Comparison of ENCODE assay signal across 20 cellular contexts in genomic region chr16:3119701-3120408, GRCh38. TPM values are rescaled to one million over a fixed set of nuclear protein-coding genes. Genes with fewer than 3 reads are reported as not detected.
A peak's percentile ranks its signal among the peaks of the same experiment; 100 is the strongest.
DNase-seq lines count a peak whose midpoint lies in the region; ATAC-seq, FAIRE-seq and TF ChIP-seq lines count a peak whose summit lies in the region.
"Had no signal": no experiment of that assay in that cellular context is flagged by ENCODE, and none has a peak within 500 bp of the region (broad histone marks: within the 10 kb centered on the region; RNA-seq: fewer than 3 reads in every experiment).

No MANE protein-coding gene starts in this region.

- TF ChIP-seq RAD21 in HepG2 (CRISPR knock-in tag; IDR thresholded peaks at IDR 0.05) = no peak

- H3K9ac ChIP-seq in HepG2 (ENCODE audit: insufficient read depth, low read depth, low read length) = no peak overlapping the region
- H3K9ac ChIP-seq: GM23248 had no signal

- BruUV-seq in HepG2 (replicated peaks; lab: Mats Ljungman, UMichigan) = no TSS peak

- FAIRE-seq in HepG2 (lab: Jason Lieb, UNC) = no peak
- FAIRE-seq: GM19239, H54 had no signal

- no peak overlapping the region for H3K27ac ChIP-seq in HepG2 (ENCODE audit: extremely low read length, insufficient read depth, low read length)
- H3K27ac ChIP-seq: GM23248, HL-60 had no signal

- WGBS in HepG2 (ENCODE audit: low lambda C conversion rate) = 97% methylated on average over 53 of the region's 57 CpGs

- CTCF ChIA-PET in WTC11 (lab: Charles Lee) (interaction anchor here (0.6 to 4.7 kb wide), 10 partner anchors 10 to 245 kb away, joined by 3 to 23 read pairs (median 4); partner anchors contain the start of gene ZNF213), HepG2 (lab: Yijun Ruan, JAX; ENCODE audit: low intra/inter-chr PET ratio, low total read pairs) (no interaction called here)
- CTCF ChIA-PET in activated CD8-positive, alpha-beta T cell treated with anti-CD3 and anti-CD28 coated beads, Interleukin-2, amount 10 ng/mL, durations not matched to agents 7 days and 5 days (lab: Charles Lee) = interaction anchor here (1.1 to 1.4 kb wide), 3 partner anchors 10 to 88 kb away, joined by 3 to 5 read pairs (median 3); partner anchors contain the start of gene ZSCAN10

- H3K4me1 ChIP-seq in HepG2 (ENCODE audit: insufficient read depth, low read length) = peaks cover 12% of the 10 kb centered on the region

- intact Hi-C loops in HepG2 (cut with micrococcal nuclease; ENCODE audit: unreplicated experiment) = no loop called here

- no peaks in the 10 kb centered on the region for H3K9me3 ChIP-seq in HepG2 (ENCODE audit: low read length)

- no peaks in the 10 kb centered on the region for H3K79me2 ChIP-seq in HepG2 (ENCODE audit: insufficient read depth, low read length)

- H3K4me2 ChIP-seq in HepG2 (ENCODE audit: low read depth, low read length) = no peak overlapping the region

- H3K4me3 Mint-ChIP-seq in WTC11 = no peak overlapping the region
- no peak overlapping the region for H3K4me3 Mint-ChIP-seq in activated CD8-positive, alpha-beta T cell treated with anti-CD3 and anti-CD28 coated beads, Interleukin-2, amount 10 ng/mL, durations not matched to agents 7 days and 5 days
- H3K4me3 Mint-ChIP-seq: CD4-positive, alpha-beta T cell had no signal

- peak overlapping the region; percentile 32; the same call in 1 of the 2 replicates for H3K27ac Mint-ChIP-seq in WTC11
- H3K27ac Mint-ChIP-seq in activated CD8-positive, alpha-beta T cell treated with anti-CD3 and anti-CD28 coated beads, Interleukin-2, amount 10 ng/mL, durations not matched to agents 7 days and 5 days = no peak overlapping the region
- H3K27ac Mint-ChIP-seq: CD4-positive, alpha-beta T cell had no signal

- H3K27me3 Mint-ChIP-seq in WTC11 (ENCODE audit: low read depth) = no peaks in the 10 kb centered on the region
- H3K27me3 Mint-ChIP-seq in activated CD8-positive, alpha-beta T cell treated with anti-CD3 and anti-CD28 coated beads, Interleukin-2, amount 10 ng/mL, durations not matched to agents 7 days and 5 days (ENCODE audit: low read depth) = peaks cover 4% of the 10 kb centered on the region
- H3K27me3 Mint-ChIP-seq: CD4-positive, alpha-beta T cell had no signal

- POLR2A ChIA-PET in WTC11 (lab: Charles Lee) (interaction anchor here (0.6 to 1.0 kb wide), 2 partner anchors 14 to 22 kb away, joined by 3 to 4 read pairs; no protein-coding TSS in a partner anchor), HepG2 (lab: Yijun Ruan, JAX) (interaction anchor here (1.6 kb wide), 1 partner anchor 15 kb away, joined by 11 read pairs; the partner anchor contains the start of gene ZNF213)
- POLR2A ChIA-PET in activated CD8-positive, alpha-beta T cell treated with anti-CD3 and anti-CD28 coated beads, Interleukin-2, amount 10 ng/mL, durations not matched to agents 7 days and 5 days (lab: Charles Lee) = interaction anchor here (1.1 to 2.0 kb wide), 2 partner anchors 9 to 14 kb away, joined by 3 to 4 read pairs; no protein-coding TSS in a partner anchor

- TF ChIP-seq CTCF in WTC11 (IDR thresholded peaks at IDR 0.05) (no peak), HepG2 (CRISPR knock-in tag; IDR thresholded peaks at IDR 0.05) (no peak)

- no peak for TF ChIP-seq POLR2A in HepG2 (IDR thresholded peaks at IDR 0.05; ENCODE audit: insufficient read depth in 1 of 2, low read depth in 2 of 2, low read length in 2 of 2)

- no peak overlapping the region for H3K4me3 ChIP-seq in HepG2 (replicated peaks in 1 of 3; ENCODE audit: insufficient read depth in 1 of 3, low read depth in 2 of 3, low read length in 3 of 3)
- H3K4me3 ChIP-seq: GM23248 had no signal

- no peaks in the 10 kb centered on the region for H4K20me1 ChIP-seq in HepG2 (ENCODE audit: insufficient read depth, low read length)

- TF ChIP-seq EP300 in HepG2 (IDR thresholded peaks at IDR 0.05; ENCODE audit: low read depth in 2 of 2, low read length in 2 of 2) = no peak
- no peak for TF ChIP-seq EP300 in HepG2 (CRISPR knock-in tag; IDR thresholded peaks at IDR 0.05; ENCODE audit: borderline replicate concordance)

- peaks cover 14% of the 10 kb centered on the region for H3K4me1 Mint-ChIP-seq in WTC11
- H3K4me1 Mint-ChIP-seq in activated CD8-positive, alpha-beta T cell treated with anti-CD3 and anti-CD28 coated beads, Interleukin-2, amount 10 ng/mL, durations not matched to agents 7 days and 5 days (ENCODE audit: low read depth) = peaks cover 14% of the 10 kb centered on the region

- in situ Hi-C loops in HepG2 (cut with HindIII; ENCODE audit: extremely low pct_ligation_motif_present, low pct_unique_long_range_greater_than_20kb) = no loop called here

- no peak overlapping the region for H2AFZ ChIP-seq in HepG2 (ENCODE audit: low read length)
- H2AFZ ChIP-seq: GM23248 had no signal

- DNase-seq in 8988T (peak; percentile 1), WTC11 (ENCODE audit: low spot score) (no peak), HepG2 (ENCODE audit: low spot score) (no peak), HuH-7.5 (ENCODE audit: low spot score) (no peak)
- DNase-seq in activated CD4-positive, alpha-beta T cell treated with anti-CD3 and anti-CD28 coated beads, Interleukin-2, amount 50 U/mL, for 1 hour = no peak
- no peak for DNase-seq in activated CD8-positive, alpha-beta T cell treated with anti-CD3 and anti-CD28 coated beads, Interleukin-2, amount 10 ng/mL, durations not matched to agents 7 days and 5 days
- DNase-seq: ACHN; C1 segment of cervical spinal cord; CD4-positive, alpha-beta T cell; DMS153; DMS79 treated with DMSO at 0.1 percent for 48 hours; EL; GDM1; GM23248; IMR-90; KG1 had no signal

- H3K9me3 Mint-ChIP-seq in WTC11 = no peaks in the 10 kb centered on the region
- H3K9me3 Mint-ChIP-seq in activated CD8-positive, alpha-beta T cell treated with anti-CD3 and anti-CD28 coated beads, Interleukin-2, amount 10 ng/mL, durations not matched to agents 7 days and 5 days (ENCODE audit: insufficient read depth) = no peaks in the 10 kb centered on the region
- H3K9me3 Mint-ChIP-seq: CD4-positive, alpha-beta T cell had no signal

- H3K27me3 ChIP-seq in HepG2 (ENCODE audit: control insufficient read depth in 1 of 2, insufficient read depth in 2 of 2, low read length in 2 of 2) = no peaks in the 10 kb centered on the region; a peak in 1 of 5 replicates

- peaks cover 4 to 9% of the 10 kb centered on the region in 2 experiments; a peak in 4 of 5 replicates for H3K36me3 ChIP-seq in HepG2 (replicated peaks in 1 of 2; ENCODE audit: control insufficient read depth in 1 of 2, insufficient read depth in 2 of 2, low read length in 2 of 2)

- H3K36me3 Mint-ChIP-seq in WTC11 = peaks cover 26% of the 10 kb centered on the region
- H3K36me3 Mint-ChIP-seq in activated CD8-positive, alpha-beta T cell treated with anti-CD3 and anti-CD28 coated beads, Interleukin-2, amount 10 ng/mL, durations not matched to agents 7 days and 5 days (ENCODE audit: low read depth) = peaks cover 4% of the 10 kb centered on the region

- ATAC-seq in WTC11 = no peak
- no peak for ATAC-seq in HepG2
- no peak for ATAC-seq in activated CD8-positive, alpha-beta T cell treated with anti-CD3 and anti-CD28 coated beads, Interleukin-2, amount 10 ng/mL, durations not matched to agents 7 days and 5 days

RNA-seq across cellular contexts. Expression of gene ZNF205, which starts 7.5 kb away (rescaled TPM):
- total RNA-seq in WTC11 (2021) = 17.7 to 22.7 TPM (median 21.3 TPM) in 3 replicates
- total RNA-seq in HepG2 (2016; rRNA removed; fragmentation: Illumina TruSeq; extraction: Trizol) = 6.7 and 10.2 TPM in 2 replicates
- total RNA-seq in HepG2 (2016; cell fraction: cytosol; rRNA removed; fragmentation: Illumina TruSeq; extraction: Trizol; ENCODE audit: low read depth) = 5.8 and 5.9 TPM in 2 replicates
- total RNA-seq in HepG2 (2016; cell fraction: insoluble cytoplasmic fraction; rRNA removed; fragmentation: Illumina TruSeq; extraction: Trizol) = 6.7 and 10.6 TPM in 2 replicates
- 12.3 and 12.5 TPM in 2 replicates for total RNA-seq in HepG2 (2016; cell fraction: membrane; rRNA removed; fragmentation: Illumina TruSeq; extraction: Trizol)
- total RNA-seq in HepG2 (2016; cell fraction: nucleus; rRNA removed; fragmentation: Illumina TruSeq; extraction: Trizol) = 5.2 and 5.8 TPM in 2 replicates
- 5.8 and 6.5 TPM in 2 replicates for polyA plus RNA-seq in HepG2 (2011; rRNA removed)
- 5.0 and 9.9 TPM in 2 replicates for polyA plus RNA-seq in HepG2 (2011; cell fraction: cytosol; rRNA removed)
- polyA plus RNA-seq in HepG2 (2011; cell fraction: nucleus; rRNA removed) = 22.3 and 26.1 TPM in 2 replicates
- polyA plus RNA-seq in HepG2 (2012) = 4.5 and 5.5 TPM in 2 replicates
- 6.1 and 6.3 TPM in 2 replicates for polyA plus RNA-seq in HepG2 (2016; cell fraction: cytosol; fragmentation: Illumina TruSeq; extraction: Trizol; ENCODE audit: low read depth)
- polyA plus RNA-seq in HepG2 (2016; cell fraction: insoluble cytoplasmic fraction; fragmentation: Illumina TruSeq; extraction: Trizol; ENCODE audit: low read depth) = 7.6 and 8.3 TPM in 2 replicates
- polyA plus RNA-seq in HepG2 (2016; cell fraction: membrane; fragmentation: Illumina TruSeq; extraction: Trizol; ENCODE audit: low read depth) = 8.5 and 10.4 TPM in 2 replicates
- polyA plus RNA-seq in HepG2 (2016; cell fraction: nucleus; fragmentation: Illumina TruSeq; extraction: Trizol; ENCODE audit: insufficient read depth, low read depth) = 13.2 and 13.4 TPM in 2 replicates
- 4.4 and 7.4 TPM in 2 replicates for polyA minus RNA-seq in HepG2 (2011; rRNA and poly(A)+ RNA removed; ENCODE audit: low replicate concordance)
- 2.8 and 3.6 TPM in 2 replicates for polyA minus RNA-seq in HepG2 (2011; cell fraction: cytosol; rRNA and poly(A)+ RNA removed)
- 1.4 and 2.7 TPM in 2 replicates for polyA minus RNA-seq in HepG2 (2011; cell fraction: nucleus; rRNA and poly(A)+ RNA removed)
- not detected for total RNA-seq in activated CD8-positive, alpha-beta T cell treated with anti-CD3 and anti-CD28 coated beads, Interleukin-2, amount 10 ng/mL, durations not matched to agents 7 days and 5 days
- total RNA-seq: CD4-positive, alpha-beta T cell had no signal

RNA-seq across cellular contexts. Expression of gene ZNF213, which starts 15.0 kb away (rescaled TPM):
- 8.9 to 11.6 TPM (median 10.3 TPM) in 3 replicates for total RNA-seq in WTC11 (2021)
- total RNA-seq in HepG2 (2016; rRNA removed; fragmentation: Illumina TruSeq; extraction: Trizol) = 0.97 and 1.2 TPM in 2 replicates
- 0.51 and 0.71 TPM in 2 replicates for total RNA-seq in HepG2 (2016; cell fraction: cytosol; rRNA removed; fragmentation: Illumina TruSeq; extraction: Trizol; ENCODE audit: low read depth)
- total RNA-seq in HepG2 (2016; cell fraction: insoluble cytoplasmic fraction; rRNA removed; fragmentation: Illumina TruSeq; extraction: Trizol) = 0.78 and 0.92 TPM in 2 replicates
- total RNA-seq in HepG2 (2016; cell fraction: membrane; rRNA removed; fragmentation: Illumina TruSeq; extraction: Trizol) = 1.7 and 2.6 TPM in 2 replicates
- total RNA-seq in HepG2 (2016; cell fraction: nucleus; rRNA removed; fragmentation: Illumina TruSeq; extraction: Trizol) = 0.78 and 1.0 TPM in 2 replicates
- 0.59 and 0.77 TPM in 2 replicates for polyA plus RNA-seq in HepG2 (2011; rRNA removed)
- 0.38 and 0.42 TPM in 2 replicates for polyA plus RNA-seq in HepG2 (2011; cell fraction: cytosol; rRNA removed)
- polyA plus RNA-seq in HepG2 (2011; cell fraction: nucleus; rRNA removed) = 1.5 and 1.7 TPM in 2 replicates
- 2.8 and 3.3 TPM in 2 replicates for polyA plus RNA-seq in HepG2 (2012)
- 1.4 and 1.9 TPM in 2 replicates for polyA plus RNA-seq in HepG2 (2016; cell fraction: cytosol; fragmentation: Illumina TruSeq; extraction: Trizol; ENCODE audit: low read depth)
- 2.2 and 3.9 TPM in 2 replicates for polyA plus RNA-seq in HepG2 (2016; cell fraction: insoluble cytoplasmic fraction; fragmentation: Illumina TruSeq; extraction: Trizol; ENCODE audit: low read depth)
- 3.0 and 3.5 TPM in 2 replicates for polyA plus RNA-seq in HepG2 (2016; cell fraction: membrane; fragmentation: Illumina TruSeq; extraction: Trizol; ENCODE audit: low read depth)
- 2.6 and 3.8 TPM in 2 replicates for polyA plus RNA-seq in HepG2 (2016; cell fraction: nucleus; fragmentation: Illumina TruSeq; extraction: Trizol; ENCODE audit: insufficient read depth, low read depth)
- 1.5 and 2.3 TPM in 2 replicates for polyA minus RNA-seq in HepG2 (2011; rRNA and poly(A)+ RNA removed; ENCODE audit: low replicate concordance)
- 2.1 and 2.5 TPM in 2 replicates for polyA minus RNA-seq in HepG2 (2011; cell fraction: cytosol; rRNA and poly(A)+ RNA removed)
- 0.26 and 0.50 TPM in 2 replicates for polyA minus RNA-seq in HepG2 (2011; cell fraction: nucleus; rRNA and poly(A)+ RNA removed)
- 10 to 100 TPM; 10.8 to 12.1 TPM for total RNA-seq in activated CD8-positive, alpha-beta T cell treated with anti-CD3 and anti-CD28 coated beads, Interleukin-2, amount 10 ng/mL, durations not matched to agents 7 days and 5 days

RNA-seq across cellular contexts. Expression of gene ZSCAN10, which starts 20.8 kb away (rescaled TPM):
- total RNA-seq in WTC11 (2021) (263 to 286 TPM (median 271 TPM) in 3 replicates), HepG2 (2016; rRNA removed; fragmentation: Illumina TruSeq; extraction: Trizol) (not detected in 2 replicates)
- not detected in 2 replicates for total RNA-seq in HepG2 (2016; cell fraction: cytosol; rRNA removed; fragmentation: Illumina TruSeq; extraction: Trizol; ENCODE audit: low read depth)
- 0.06 TPM in 1 of 2 replicates, not detected in the other for total RNA-seq in HepG2 (2016; cell fraction: insoluble cytoplasmic fraction; rRNA removed; fragmentation: Illumina TruSeq; extraction: Trizol)
- not detected in 2 replicates for total RNA-seq in HepG2 (2016; cell fraction: membrane; rRNA removed; fragmentation: Illumina TruSeq; extraction: Trizol)
- 0.16 TPM in 1 of 2 replicates, not detected in the other for total RNA-seq in HepG2 (2016; cell fraction: nucleus; rRNA removed; fragmentation: Illumina TruSeq; extraction: Trizol)
- not detected in 2 replicates for polyA plus RNA-seq in HepG2 (2011; rRNA removed)
- polyA plus RNA-seq in HepG2 (2011; cell fraction: cytosol; rRNA removed) = 0.04 TPM in 1 of 2 replicates, not detected in the other
- 0.31 and 0.82 TPM in 2 replicates for polyA plus RNA-seq in HepG2 (2011; cell fraction: nucleus; rRNA removed)
- polyA plus RNA-seq in HepG2 (2012) = 0.11 and 0.17 TPM in 2 replicates
- not detected in 2 replicates for polyA plus RNA-seq in HepG2 (2016; cell fraction: cytosol; fragmentation: Illumina TruSeq; extraction: Trizol; ENCODE audit: low read depth)
- polyA plus RNA-seq in HepG2 (2016; cell fraction: insoluble cytoplasmic fraction; fragmentation: Illumina TruSeq; extraction: Trizol; ENCODE audit: low read depth) = 0.16 TPM in 1 of 2 replicates, not detected in the other
- polyA plus RNA-seq in HepG2 (2016; cell fraction: membrane; fragmentation: Illumina TruSeq; extraction: Trizol; ENCODE audit: low read depth) = not detected in 2 replicates
- polyA plus RNA-seq in HepG2 (2016; cell fraction: nucleus; fragmentation: Illumina TruSeq; extraction: Trizol; ENCODE audit: insufficient read depth, low read depth) = not detected in 2 replicates
- polyA minus RNA-seq in HepG2 (2011; rRNA and poly(A)+ RNA removed; ENCODE audit: low replicate concordance) = not detected in 2 replicates
- polyA minus RNA-seq in HepG2 (2011; cell fraction: cytosol; rRNA and poly(A)+ RNA removed) = not detected in 2 replicates
- polyA minus RNA-seq in HepG2 (2011; cell fraction: nucleus; rRNA and poly(A)+ RNA removed) = not detected in 2 replicates
- total RNA-seq in activated CD8-positive, alpha-beta T cell treated with anti-CD3 and anti-CD28 coated beads, Interleukin-2, amount 10 ng/mL, durations not matched to agents 7 days and 5 days = under 1 TPM; 0.23 to 0.26 TPM
- total RNA-seq: A172, GM23248, IMR-90 had no signal
- polyA plus RNA-seq: IMR-90 had no signal

RNA-seq across cellular contexts. Expression of gene IL32, which starts 54.4 kb away (rescaled TPM):
- total RNA-seq in WTC11 (2021) (3.5 to 4.7 TPM (median 3.6 TPM) in 3 replicates), HepG2 (2016; rRNA removed; fragmentation: Illumina TruSeq; extraction: Trizol) (115 and 127 TPM in 2 replicates)
- 34.9 and 36.3 TPM in 2 replicates for total RNA-seq in HepG2 (2016; cell fraction: cytosol; rRNA removed; fragmentation: Illumina TruSeq; extraction: Trizol; ENCODE audit: low read depth)
- 122 and 128 TPM in 2 replicates for total RNA-seq in HepG2 (2016; cell fraction: insoluble cytoplasmic fraction; rRNA removed; fragmentation: Illumina TruSeq; extraction: Trizol)
- total RNA-seq in HepG2 (2016; cell fraction: membrane; rRNA removed; fragmentation: Illumina TruSeq; extraction: Trizol) = 38.8 and 44.9 TPM in 2 replicates
- 61.4 and 65.7 TPM in 2 replicates for total RNA-seq in HepG2 (2016; cell fraction: nucleus; rRNA removed; fragmentation: Illumina TruSeq; extraction: Trizol)
- 165 and 258 TPM in 2 replicates for polyA plus RNA-seq in HepG2 (2011; rRNA removed)
- 234 and 307 TPM in 2 replicates for polyA plus RNA-seq in HepG2 (2011; cell fraction: cytosol; rRNA removed)
- 204 and 358 TPM in 2 replicates for polyA plus RNA-seq in HepG2 (2011; cell fraction: nucleus; rRNA removed)
- polyA plus RNA-seq in HepG2 (2012) = 293 and 476 TPM in 2 replicates
- polyA plus RNA-seq in HepG2 (2016; cell fraction: cytosol; fragmentation: Illumina TruSeq; extraction: Trizol; ENCODE audit: low read depth) = 97.2 and 118 TPM in 2 replicates
- polyA plus RNA-seq in HepG2 (2016; cell fraction: insoluble cytoplasmic fraction; fragmentation: Illumina TruSeq; extraction: Trizol; ENCODE audit: low read depth) = 284 and 327 TPM in 2 replicates
- polyA plus RNA-seq in HepG2 (2016; cell fraction: membrane; fragmentation: Illumina TruSeq; extraction: Trizol; ENCODE audit: low read depth) = 84.7 and 107 TPM in 2 replicates
- 211 and 224 TPM in 2 replicates for polyA plus RNA-seq in HepG2 (2016; cell fraction: nucleus; fragmentation: Illumina TruSeq; extraction: Trizol; ENCODE audit: insufficient read depth, low read depth)
- 6.3 and 96.8 TPM in 2 replicates for polyA minus RNA-seq in HepG2 (2011; rRNA and poly(A)+ RNA removed; ENCODE audit: low replicate concordance)
- 73.6 and 109 TPM in 2 replicates for polyA minus RNA-seq in HepG2 (2011; cell fraction: cytosol; rRNA and poly(A)+ RNA removed)
- polyA minus RNA-seq in HepG2 (2011; cell fraction: nucleus; rRNA and poly(A)+ RNA removed) = 73.1 and 123 TPM in 2 replicates
- 1,000 to 10,000 TPM; 1,836 to 1,884 TPM for total RNA-seq in activated CD8-positive, alpha-beta T cell treated with anti-CD3 and anti-CD28 coated beads, Interleukin-2, amount 10 ng/mL, durations not matched to agents 7 days and 5 days

Comparison
In these comparisons a context has a peak if more than half of its experiments do, and no peak if none do; other contexts are left out.
1. RNA of gene ZNF205, which starts 7.5 kb away (total RNA-seq): 17.7 to 22.7 TPM in WTC11 and 5.2 to 12.5 TPM in HepG2; not detected in activated CD8-positive, alpha-beta T cell treated with anti-CD3 and anti-CD28 coated beads, Interleukin-2, amount 10 ng/mL, durations not matched to agents 7 days and 5 days; every median in the first group is over 4 times any median in the second.
2. RNA of gene ZSCAN10, which starts 20.8 kb away (total RNA-seq): 263 to 286 TPM in WTC11; 0.23 to 0.26 TPM in activated CD8-positive, alpha-beta T cell treated with anti-CD3 and anti-CD28 coated beads, Interleukin-2, amount 10 ng/mL, durations not matched to agents 7 days and 5 days and 0.06 to 0.16 TPM in HepG2; every median in the first group is over 100 times any median in the second.